In genomic region chr9:17611921-17612320, GRCh38 we compare ENCODE assay signal across 32 cellular contexts. TPM values are rescaled to one million over a fixed set of nuclear protein-coding genes. Genes with fewer than 3 reads are reported as not detected.
A peak's percentile ranks its signal among the peaks of the same experiment; 100 is the strongest.
DNase-seq lines count a peak whose midpoint lies in the region; ATAC-seq, FAIRE-seq and TF ChIP-seq lines count a peak whose summit lies in the region.
"Had no signal": no experiment of that assay in that cellular context is flagged by ENCODE, and none has a peak within 500 bp of the region (broad histone marks: within the 10 kb centered on the region; RNA-seq: fewer than 3 reads in every experiment).

No MANE protein-coding gene starts in this region.

- no peak overlapping the region for H3K27ac Mint-ChIP-seq in activated naive CD4-positive, alpha-beta T cell treated with anti-CD3 and anti-CD28 coated beads for 36 hours
- H3K27ac Mint-ChIP-seq: activated CD4-positive, alpha-beta memory T cell treated with anti-CD3 and anti-CD28 coated beads for 36 hours; nephron progenitor cell; stimulated activated memory B cell treated with anti-CD40 and anti-IgM and Interleukin-4, amounts not matched to agents 10 μg/mL and 1 μg/mL and 100 μg/mL, for 72 hours had no signal

- CTCF ChIA-PET in activated naive CD4-positive, alpha-beta T cell treated with anti-CD3 and anti-CD28 coated beads for 36 hours (lab: Charles Lee) = no interaction called here

- H3K4me3 Mint-ChIP-seq in activated naive CD4-positive, alpha-beta T cell treated with anti-CD3 and anti-CD28 coated beads for 36 hours = no peak overlapping the region
- H3K4me3 Mint-ChIP-seq: activated CD4-positive, alpha-beta memory T cell treated with anti-CD3 and anti-CD28 coated beads for 36 hours; H9; nephron progenitor cell; stimulated activated memory B cell treated with anti-CD40 and anti-IgM and Interleukin-4, amounts not matched to agents 10 μg/mL and 1 μg/mL and 100 μg/mL, for 72 hours had no signal

- intact Hi-C loops in heart right ventricle (cut with DNase I) (no loop called here), right cardiac atrium (cut with DNase I) (no loop called here)
- intact Hi-C loops in activated naive CD4-positive, alpha-beta T cell treated with anti-CD3 and anti-CD28 coated beads for 36 hours (cut with micrococcal nuclease) = no loop called here

- WGBS in heart right ventricle, 2 donors = 26 to 28% methylated on average over 3 of the region's 3 CpGs
- WGBS in right cardiac atrium = 45% methylated on average over 3 of the region's 3 CpGs

- no peak for TF ChIP-seq CTCF in heart right ventricle (IDR thresholded peaks at IDR 0.05)

- H3K4me3 ChIP-seq in heart right ventricle = peak overlapping the region in 1 of 10 donors; percentile 4
- no peak overlapping the region for H3K4me3 ChIP-seq in right cardiac atrium (ENCODE audit: low read length)
- H3K4me3 ChIP-seq: adrenal gland; BLaER1 treated with 17β-estradiol and CSF1 and Interleukin-3, amounts not matched to agents 10 nM and 100 nM; body of pancreas; esophagus squamous epithelium; transverse colon had no signal

- no peaks in the 10 kb centered on the region for H3K36me3 ChIP-seq in heart right ventricle
- H3K36me3 ChIP-seq: adrenal gland; BLaER1 treated with 17β-estradiol and CSF1 and Interleukin-3, amounts not matched to agents 10 nM and 100 nM; esophagus squamous epithelium; transverse colon had no signal

- no peaks in the 10 kb centered on the region for H3K4me1 Mint-ChIP-seq in activated naive CD4-positive, alpha-beta T cell treated with anti-CD3 and anti-CD28 coated beads for 36 hours (ENCODE audit: low read depth)
- H3K4me1 Mint-ChIP-seq: stimulated activated memory B cell treated with anti-CD40 and anti-IgM and Interleukin-4, amounts not matched to agents 10 μg/mL and 1 μg/mL and 100 μg/mL, for 72 hours had no signal

- H3K27me3 ChIP-seq in heart right ventricle (no peaks in the 10 kb centered on the region), right cardiac atrium (ENCODE audit: control insufficient read depth, insufficient read depth) (no peaks in the 10 kb centered on the region)
- H3K27me3 ChIP-seq: adrenal gland; BLaER1 treated with 17β-estradiol and CSF1 and Interleukin-3, amounts not matched to agents 10 nM and 100 nM; body of pancreas; foreskin keratinocyte; transverse colon had no signal

- peaks cover 0 to 14% (median 0%) of the 10 kb centered on the region in 9 donors for H3K4me1 ChIP-seq in heart right ventricle
- H3K4me1 ChIP-seq in right cardiac atrium (ENCODE audit: control insufficient read depth, insufficient read depth, low read length) = no peaks in the 10 kb centered on the region
- H3K4me1 ChIP-seq: adrenal gland; BLaER1 treated with 17β-estradiol and CSF1 and Interleukin-3, amounts not matched to agents 10 nM and 100 nM; body of pancreas; esophagus squamous epithelium; foreskin keratinocyte; transverse colon had no signal

- TF ChIP-seq POLR2A in GM12891 (IDR thresholded peaks at IDR 0.05; ENCODE audit: low read depth, low read length) = no peak

- no peaks in the 10 kb centered on the region for H3K36me3 Mint-ChIP-seq in activated naive CD4-positive, alpha-beta T cell treated with anti-CD3 and anti-CD28 coated beads for 36 hours (ENCODE audit: low read depth)
- H3K36me3 Mint-ChIP-seq: activated CD4-positive, alpha-beta memory T cell treated with anti-CD3 and anti-CD28 coated beads for 36 hours; stimulated activated memory B cell treated with anti-CD40 and anti-IgM and Interleukin-4, amounts not matched to agents 10 μg/mL and 1 μg/mL and 100 μg/mL, for 72 hours had no signal

- H3K9me3 ChIP-seq in heart right ventricle = no peaks in the 10 kb centered on the region
- H3K9me3 ChIP-seq in right cardiac atrium (ENCODE audit: control insufficient read depth, low read length) = no peaks in the 10 kb centered on the region
- H3K9me3 ChIP-seq: adrenal gland; BLaER1 treated with 17β-estradiol and CSF1 and Interleukin-3, amounts not matched to agents 10 nM and 100 nM; body of pancreas; esophagus squamous epithelium had no signal

- no peak for FAIRE-seq in GM12891 (lab: Jason Lieb, UNC)
- FAIRE-seq: HepG2 had no signal

- H3K27me3 Mint-ChIP-seq in activated naive CD4-positive, alpha-beta T cell treated with anti-CD3 and anti-CD28 coated beads for 36 hours (ENCODE audit: low read depth) = no peaks in the 10 kb centered on the region
- H3K27me3 Mint-ChIP-seq: activated CD4-positive, alpha-beta memory T cell treated with anti-CD3 and anti-CD28 coated beads for 36 hours; stimulated activated memory B cell treated with anti-CD40 and anti-IgM and Interleukin-4, amounts not matched to agents 10 μg/mL and 1 μg/mL and 100 μg/mL, for 72 hours had no signal

- no peaks in the 10 kb centered on the region for H3K9me3 Mint-ChIP-seq in activated naive CD4-positive, alpha-beta T cell treated with anti-CD3 and anti-CD28 coated beads for 36 hours
- H3K9me3 Mint-ChIP-seq: activated CD4-positive, alpha-beta memory T cell treated with anti-CD3 and anti-CD28 coated beads for 36 hours; H9; nephron progenitor cell; stimulated activated memory B cell treated with anti-CD40 and anti-IgM and Interleukin-4, amounts not matched to agents 10 μg/mL and 1 μg/mL and 100 μg/mL, for 72 hours had no signal

- ATAC-seq in heart right ventricle (peak in 6 of 8 donors; percentile 37 to 84 (median 78)), right cardiac atrium (no peak)
- ATAC-seq: body of pancreas; foreskin keratinocyte; HepG2; Panc1; stimulated activated memory B cell treated with anti-CD40 and anti-IgM and Interleukin-4, amounts not matched to agents 10 μg/mL and 1 μg/mL and 100 μg/mL, for 72 hours had no signal

- DNase-seq in DMS 273 (lab: John Stamatoyannopoulos, UW; ENCODE audit: unreplicated experiment) = peak; percentile 62
- no peak for DNase-seq in DMS 273 treated with DMSO at 0.1 percent for 48 hours (lab: John Stamatoyannopoulos, UW)
- peak in 1 of 2 donors; percentile 16 for DNase-seq in heart right ventricle
- DNase-seq in right cardiac atrium = no peak
- DNase-seq in cerebellar cortex (ENCODE audit: low spot score) = peak; percentile 77
- no peak for DNase-seq in NCI-H187 treated with DMSO at 0.1 percent for 48 hours (lab: John Stamatoyannopoulos, UW)
- no peak for DNase-seq in GM12891 (ENCODE audit: insufficient read length, low spot score)
- DNase-seq in activated naive CD4-positive, alpha-beta T cell treated with anti-CD3 and anti-CD28 coated beads for 36 hours = no peak
- DNase-seq: activated CD4-positive, alpha-beta memory T cell treated with anti-CD3 and anti-CD28 coated beads for 36 hours; activated CD4-positive, CD25-positive, alpha-beta regulatory T cell treated with anti-CD3 and anti-CD28 coated beads, Interleukin-2, amount 50 U/mL, for 72 hours; activated naive CD4-positive, alpha-beta T cell treated with Interleukin-2 at 50 U/mL for 16 hours; adrenal gland; DND-41; esophagus squamous epithelium; foreskin keratinocyte; H9; head of caudate nucleus; Karpas-422; NCI-H1694 treated with DMSO at 0.1 percent for 48 hours; NCI-H2227 treated with DMSO at 0.1 percent for 48 hours; nephron progenitor cell; SHP77 treated with DMSO at 0.1 percent for 48 hours; stimulated activated CD4-positive, alpha-beta T cell treated with anti-CD3 and anti-CD28 coated beads, Interleukin-15, amount 100 ng/mL, for 24 hours; transverse colon had no signal

- peak overlapping the region in 3 of 10 donors; percentile 60 to 64 (median 60) for H3K27ac ChIP-seq in heart right ventricle
- H3K27ac ChIP-seq in right cardiac atrium (ENCODE audit: low read length) = no peak overlapping the region
- H3K27ac ChIP-seq: 22Rv1; adrenal gland; BLaER1 treated with 17β-estradiol and CSF1 and Interleukin-3, amounts not matched to agents 10 nM and 100 nM; body of pancreas; esophagus squamous epithelium; foreskin keratinocyte; transverse colon had no signal

TF ChIP-seq in GM12891, 5 proteins besides CTCF, POLR2A, EP300 and RAD21:
- no peak for TF ChIP-seq POU2F2 (IDR thresholded peaks at IDR 0.05; ENCODE audit: low read depth, low read length)
- no peak for TF ChIP-seq TAF1 (IDR thresholded peaks at IDR 0.05; ENCODE audit: low read depth, low read length)
- no peak for TF ChIP-seq POLR2AphosphoS5 (IDR thresholded peaks at IDR 0.05; ENCODE audit: low read depth, low read length)
- no peak for TF ChIP-seq SPI1 (IDR thresholded peaks at IDR 0.05; ENCODE audit: low read depth, low read length)
- no peak for TF ChIP-seq PAX5 (IDR thresholded peaks at IDR 0.05; ENCODE audit: insufficient read depth, low read length, severe bottlenecking)

RNA-seq across cellular contexts. Expression of gene SH3GL2, which starts 33.1 kb away (rescaled TPM):
- total RNA-seq in heart right ventricle = 10 to 100 TPM in 2 of 10 donors, 1 to 10 TPM in 7, not detected in 1; 1.1 to 14.6 (median 9.5) TPM
- 1 to 10 TPM in 1 of 2 donors, under 1 TPM in 1; 0.73 to 2.1 TPM for polyA plus RNA-seq in heart right ventricle
- under 1 TPM in 1 of 4 donors, not detected in 3; 0.14 TPM for total RNA-seq in right cardiac atrium
- polyA plus RNA-seq in right cardiac atrium = 0.07 TPM
- 0.04 TPM for polyA plus RNA-seq in GM12891 (2012; ENCODE audit: low read depth, missing spikeins)
- not detected for total RNA-seq in activated naive CD4-positive, alpha-beta T cell treated with anti-CD3 and anti-CD28 coated beads for 36 hours
- total RNA-seq: activated CD4-positive, alpha-beta memory T cell treated with anti-CD3 and anti-CD28 coated beads for 36 hours; foreskin keratinocyte; lung microvascular endothelial cell; T-helper 2 cell treated with Interferon-gamma antibody and Interleukin-4, amounts not matched to agents 100 ng/mL and 5 ng/mL, for 36 hours had no signal
- polyA plus RNA-seq: HepG2 had no signal

Comparison
In these comparisons a context has a peak if more than half of its experiments do, and no peak if none do; other contexts are left out.
1. DNase-seq: peak in DMS 273 (single experiment) and cerebellar cortex (single experiment); none in DMS 273 treated with DMSO at 0.1 percent for 48 hours (single experiment), right cardiac atrium (0 of 3), NCI-H187 treated with DMSO at 0.1 percent for 48 hours (single experiment), GM12891 (single experiment) and activated naive CD4-positive, alpha-beta T cell treated with anti-CD3 and anti-CD28 coated beads for 36 hours (single experiment).
2. ATAC-seq: peak in heart right ventricle (6 of 8); none in right cardiac atrium (0 of 2).